In the genomic region with DNA sequence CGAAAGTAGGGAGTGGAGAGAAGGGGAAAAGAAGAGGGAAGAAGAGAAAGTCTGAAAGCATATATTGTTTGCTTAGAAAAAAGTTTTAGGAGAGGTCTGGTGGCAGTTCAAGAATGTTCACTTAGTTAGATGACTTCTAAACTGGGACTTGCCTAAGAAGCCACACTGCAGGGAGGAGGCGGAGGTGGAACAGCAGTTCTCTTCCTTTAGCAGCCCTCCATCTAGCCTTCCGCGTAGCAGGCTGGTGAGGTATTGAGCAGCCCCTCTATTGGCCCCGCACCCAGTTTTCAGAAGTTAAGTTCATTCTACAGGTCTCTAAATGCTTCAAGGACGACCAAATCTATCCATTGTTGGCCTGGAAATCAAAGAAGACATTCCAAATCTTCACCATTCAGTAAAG, we compare ENCODE assay signal across 17 cellular contexts. TPM values are rescaled to one million over a fixed set of nuclear protein-coding genes. Genes with fewer than 3 reads are reported as not detected.
DNase-seq lines count a peak whose midpoint lies in the region; ATAC-seq and TF ChIP-seq lines count a peak whose summit lies in the region.
"Had no signal": no experiment of that assay in that cellular context is flagged by ENCODE, and none has a peak within 500 bp of the region (broad histone marks: within the 10 kb centered on the region; RNA-seq: fewer than 3 reads in every experiment).

No MANE protein-coding gene starts in this region.

- no peaks in the 10 kb centered on the region for H3K9me3 Mint-ChIP-seq in activated naive CD4-positive, alpha-beta T cell treated with anti-CD3 and anti-CD28 coated beads, Interleukin-2, amount 10 ng/mL, durations not matched to agents 7 days and 5 days
- no peaks in the 10 kb centered on the region for H3K9me3 Mint-ChIP-seq in activated T-helper 17 cell treated with anti-CD3 and anti-CD28 coated beads, Interleukin-2, amount 50 U/mL, for 72 hours
- H3K9me3 Mint-ChIP-seq in naive thymus-derived CD4-positive, alpha-beta T cell, result no peaks in the 10 kb centered on the region
- H3K9me3 Mint-ChIP-seq: endodermal cell had no signal

- ATAC-seq in activated T-helper 17 cell treated with anti-CD3 and anti-CD28 coated beads, Interleukin-2, amount 50 U/mL, for 72 hours (replicated peaks), result no peak
- ATAC-seq in naive thymus-derived CD4-positive, alpha-beta T cell, result no peak
- ATAC-seq in HG03439 (IDR thresholded peaks at IDR 0.05; ENCODE audit: unreplicated experiment), result no peak
- ATAC-seq: HepG2, right lobe of liver had no signal

- H3K4me3 Mint-ChIP-seq in activated naive CD4-positive, alpha-beta T cell treated with anti-CD3 and anti-CD28 coated beads, Interleukin-2, amount 10 ng/mL, durations not matched to agents 7 days and 5 days, result peak overlapping the region; percentile 41
- peak overlapping the region; percentile 88 for H3K4me3 Mint-ChIP-seq in activated T-helper 17 cell treated with anti-CD3 and anti-CD28 coated beads, Interleukin-2, amount 50 U/mL, for 72 hours
- H3K4me3 Mint-ChIP-seq in naive thymus-derived CD4-positive, alpha-beta T cell, result peak overlapping the region; percentile 76 to 100 (median 93)
- H3K4me3 Mint-ChIP-seq: endodermal cell had no signal

- H3K9me3 ChIP-seq in naive thymus-derived CD4-positive, alpha-beta T cell (ENCODE audit: control insufficient read depth in 2 of 3, low read length in 3 of 3), result no peaks in the 10 kb centered on the region
- H3K9me3 ChIP-seq: left ventricle myocardium inferior, right lobe of liver had no signal

- H3K36me3 ChIP-seq in naive thymus-derived CD4-positive, alpha-beta T cell (ENCODE audit: control insufficient read depth in 2 of 3, insufficient read depth in 3 of 3, low read length in 3 of 3), result peaks cover 11 to 36% (median 22%) of the 10 kb centered on the region in 3 experiments
- H3K36me3 ChIP-seq: left ventricle myocardium inferior, right lobe of liver had no signal

- H3K4me1 Mint-ChIP-seq in activated naive CD4-positive, alpha-beta T cell treated with anti-CD3 and anti-CD28 coated beads, Interleukin-2, amount 10 ng/mL, durations not matched to agents 7 days and 5 days, result peaks cover 66% of the 10 kb centered on the region
- peaks cover 43% of the 10 kb centered on the region for H3K4me1 Mint-ChIP-seq in activated T-helper 17 cell treated with anti-CD3 and anti-CD28 coated beads, Interleukin-2, amount 50 U/mL, for 72 hours
- peaks cover 62 to 90% (median 80%) of the 10 kb centered on the region in 7 donors for H3K4me1 Mint-ChIP-seq in naive thymus-derived CD4-positive, alpha-beta T cell

- CTCF ChIA-PET in activated naive CD4-positive, alpha-beta T cell treated with anti-CD3 and anti-CD28 coated beads, Interleukin-2, amount 10 ng/mL, durations not matched to agents 7 days and 5 days (lab: Charles Lee), result interaction anchor here (1.2 to 1.4 kb wide), 3 partner anchors 8 to 28 kb away, joined by 3 to 4 read pairs (median 3); no protein-coding TSS in a partner anchor
- CTCF ChIA-PET in naive thymus-derived CD4-positive, alpha-beta T cell (lab: Charles Lee), result interaction anchor here (1.9 kb wide), 1 partner anchor 17 kb away, joined by 4 read pairs; no protein-coding TSS in a partner anchor
- CTCF ChIA-PET in RWPE1 (lab: Yijun Ruan, JAX), result no interaction called here

- peaks cover 77% of the 10 kb centered on the region for H3K36me3 Mint-ChIP-seq in activated naive CD4-positive, alpha-beta T cell treated with anti-CD3 and anti-CD28 coated beads, Interleukin-2, amount 10 ng/mL, durations not matched to agents 7 days and 5 days
- peaks cover 94% of the 10 kb centered on the region for H3K36me3 Mint-ChIP-seq in activated T-helper 17 cell treated with anti-CD3 and anti-CD28 coated beads, Interleukin-2, amount 50 U/mL, for 72 hours (ENCODE audit: low read depth)
- H3K36me3 Mint-ChIP-seq in naive thymus-derived CD4-positive, alpha-beta T cell, result peaks cover 19 to 71% (median 60%) of the 10 kb centered on the region in 5 donors

- H3K4me1 ChIP-seq in naive thymus-derived CD4-positive, alpha-beta T cell (ENCODE audit: control insufficient read depth in 2 of 2, insufficient read depth in 2 of 2, low read length in 2 of 2), result peaks cover 52 to 62% of the 10 kb centered on the region in 2 donors

- H3K27ac Mint-ChIP-seq in activated naive CD4-positive, alpha-beta T cell treated with anti-CD3 and anti-CD28 coated beads, Interleukin-2, amount 10 ng/mL, durations not matched to agents 7 days and 5 days, result peak overlapping the region; percentile 66
- H3K27ac Mint-ChIP-seq in activated T-helper 17 cell treated with anti-CD3 and anti-CD28 coated beads, Interleukin-2, amount 50 U/mL, for 72 hours, result peak overlapping the region; percentile 40
- H3K27ac Mint-ChIP-seq in naive thymus-derived CD4-positive, alpha-beta T cell, result peak overlapping the region; percentile 72 to 98 (median 88)
- H3K27ac Mint-ChIP-seq: endodermal cell had no signal

- no peaks in the 10 kb centered on the region for H3K27me3 Mint-ChIP-seq in activated naive CD4-positive, alpha-beta T cell treated with anti-CD3 and anti-CD28 coated beads, Interleukin-2, amount 10 ng/mL, durations not matched to agents 7 days and 5 days
- H3K27me3 Mint-ChIP-seq in activated T-helper 17 cell treated with anti-CD3 and anti-CD28 coated beads, Interleukin-2, amount 50 U/mL, for 72 hours, result no peaks in the 10 kb centered on the region
- H3K27me3 Mint-ChIP-seq in naive thymus-derived CD4-positive, alpha-beta T cell, result no peaks in the 10 kb centered on the region

- H3K27ac ChIP-seq in naive thymus-derived CD4-positive, alpha-beta T cell (ENCODE audit: low read depth, low read length), result peak overlapping the region; percentile 48
- H3K27ac ChIP-seq in coronary artery (no peak overlapping the region), RWPE1 (no peak overlapping the region)
- H3K27ac ChIP-seq: left ventricle myocardium inferior, right lobe of liver, VCaP had no signal

- intact Hi-C loops in naive thymus-derived CD4-positive, alpha-beta T cell (cut with micrococcal nuclease), result no loop called here

- DNase-seq in activated naive CD4-positive, alpha-beta T cell treated with anti-CD3 and anti-CD28 coated beads, Interleukin-2, amount 10 ng/mL, durations not matched to agents 7 days and 5 days, result no peak
- DNase-seq in activated naive CD4-positive, alpha-beta T cell treated with Interleukin-2 at 50 U/mL for 16 hours, result no peak
- DNase-seq in naive thymus-derived CD4-positive, alpha-beta T cell, result peak in 2 of 9 donors; percentile 19 to 33
- DNase-seq in cerebellum (ENCODE audit: low spot score) (no peak), coronary artery (ENCODE audit: low spot score) (no peak), RWPE1 (ENCODE audit: low spot score) (no peak)
- DNase-seq: central memory CD4-positive, alpha-beta T cell; endodermal cell; glutamatergic neuron; left ventricle myocardium inferior; NCI-H1694 treated with DMSO at 0.1 percent for 48 hours; NCI-H345; right lobe of liver had no signal

- no peaks in the 10 kb centered on the region for H3K27me3 ChIP-seq in naive thymus-derived CD4-positive, alpha-beta T cell (ENCODE audit: control insufficient read depth in 2 of 2, insufficient read depth in 2 of 2, low read length in 2 of 2)
- H3K27me3 ChIP-seq: right lobe of liver had no signal

- peak overlapping the region; percentile 10 for H3K4me3 ChIP-seq in naive thymus-derived CD4-positive, alpha-beta T cell (ENCODE audit: low read length)
- H3K4me3 ChIP-seq in coronary artery, result no peak overlapping the region
- H3K4me3 ChIP-seq: left ventricle myocardium inferior, right lobe of liver had no signal

- TF ChIP-seq CTCF in coronary artery (IDR thresholded peaks at IDR 0.05), result no peak
- no peak for TF ChIP-seq CTCF in RWPE1 (conservative IDR thresholded peaks at IDR 0.05; ENCODE audit: low read depth)

- POLR2A ChIA-PET in naive thymus-derived CD4-positive, alpha-beta T cell (lab: Charles Lee), result interaction anchor here (0.8 kb wide), 1 partner anchor 38 kb away, joined by 4 read pairs; no protein-coding TSS in a partner anchor
- POLR2A ChIA-PET in RWPE1 (lab: Yijun Ruan, JAX; ENCODE audit: low non-redundant PET), result no interaction called here

RNA-seq across cellular contexts. Expression of a gene that starts 31.9 kb away (rescaled TPM):
- 100 to 1,000 TPM; 180 to 334 TPM for total RNA-seq in activated T-helper 17 cell treated with anti-CD3 and anti-CD28 coated beads, Interleukin-2, amount 50 U/mL, for 72 hours
- total RNA-seq in naive thymus-derived CD4-positive, alpha-beta T cell, result 100 to 1,000 TPM; 272 to 514 (median 397) TPM
- 100 to 1,000 TPM in 1 of 2 donors, 10 to 100 TPM in 1; 92.3 to 103 TPM for polyA plus RNA-seq in naive thymus-derived CD4-positive, alpha-beta T cell
- total RNA-seq in cerebellum, result 10.1 TPM
- total RNA-seq: HepG2 had no signal

Comparison
In these comparisons a context has a peak if more than half of its experiments do, and no peak if none do; other contexts are left out.
1. H3K4me3 Mint-ChIP-seq: peak in every context shown above with its lines; median percentile 93 in naive thymus-derived CD4-positive, alpha-beta T cell; 88 in activated T-helper 17 cell treated with anti-CD3 and anti-CD28 coated beads, Interleukin-2, amount 50 U/mL, for 72 hours; 41 in activated naive CD4-positive, alpha-beta T cell treated with anti-CD3 and anti-CD28 coated beads, Interleukin-2, amount 10 ng/mL, durations not matched to agents 7 days and 5 days.
2. RNA of a gene that starts 31.9 kb away (total RNA-seq): 272 to 514 TPM in naive thymus-derived CD4-positive, alpha-beta T cell and 180 to 334 TPM in activated T-helper 17 cell treated with anti-CD3 and anti-CD28 coated beads, Interleukin-2, amount 50 U/mL, for 72 hours; 10.1 TPM in cerebellum (single experiment); every median in the first group is over 10 times any median in the second.
3. Peak in every context shown above with its lines, with median percentiles within 50 percentile points of each other: H3K27ac Mint-ChIP-seq.